Comparison of ENCODE assay signal across 17 cellular contexts in genomic region chr2:46031124-46031523, GRCh38.
DNase-seq lines count a peak whose midpoint lies in the region; ATAC-seq and TF ChIP-seq lines count a peak whose summit lies in the region.
"Had no signal": no experiment of that assay in that cellular context is flagged by ENCODE, and none has a peak within 500 bp of the region (broad histone marks: within the 10 kb centered on the region; RNA-seq: fewer than 3 reads in every experiment).

No MANE protein-coding gene starts in this region.

- H3K4me1 ChIP-seq in left ventricle myocardium inferior: peaks cover 52% of the 10 kb centered on the region
- H3K4me1 ChIP-seq: HAP-1 had no signal

- H3K9me3 Mint-ChIP-seq in activated T-helper 1 cell treated with anti-CD3 and anti-CD28 coated beads, Interleukin-12 subunit alpha, Interleukin-12 subunit beta, Interleukin-2, Interleukin-4 antibody, amounts not matched to agents 30 ng/mL and 10 ng/mL and 1 ng/mL, durations not matched to agents 14 hours and 24 hours and 36 hours: no peaks in the 10 kb centered on the region
- H3K9me3 Mint-ChIP-seq in stimulated activated effector memory CD8-positive, alpha-beta T cell treated with anti-CD3 and anti-CD28 coated beads, Interleukin-12 subunit alpha, Interleukin-12 subunit beta, amount 100 ng/mL, for 72 hours: no peaks in the 10 kb centered on the region
- H3K9me3 Mint-ChIP-seq: CD14-positive monocyte had no signal

- ATAC-seq in Right ventricle myocardium inferior (no peak), left lobe of liver (peak; percentile 69)
- ATAC-seq in stimulated activated effector memory CD8-positive, alpha-beta T cell treated with anti-CD3 and anti-CD28 coated beads, Interleukin-12 subunit alpha, Interleukin-12 subunit beta, amount 100 ng/mL, for 72 hours: no peak

- H3K4me3 ChIP-seq in left ventricle myocardium inferior: no peak overlapping the region
- no peak overlapping the region for H3K4me3 ChIP-seq in MG63
- H3K4me3 ChIP-seq: HAP-1 had no signal

- intact Hi-C loops in left ventricle myocardium inferior (cut with micrococcal nuclease) (no loop called here), Right ventricle myocardium inferior (cut with DNase I) (no loop called here)
- intact Hi-C loops in activated T-helper 1 cell treated with anti-CD3 and anti-CD28 coated beads, Interleukin-12 subunit alpha, Interleukin-12 subunit beta, Interleukin-2, Interleukin-4 antibody, amounts not matched to agents 30 ng/mL and 10 ng/mL and 1 ng/mL, durations not matched to agents 14 hours and 24 hours and 36 hours (cut with micrococcal nuclease): no loop called here

- no peak overlapping the region for H3K4me3 Mint-ChIP-seq in activated T-helper 1 cell treated with anti-CD3 and anti-CD28 coated beads, Interleukin-12 subunit alpha, Interleukin-12 subunit beta, Interleukin-2, Interleukin-4 antibody, amounts not matched to agents 30 ng/mL and 10 ng/mL and 1 ng/mL, durations not matched to agents 14 hours and 24 hours and 36 hours
- H3K4me3 Mint-ChIP-seq in stimulated activated effector memory CD8-positive, alpha-beta T cell treated with anti-CD3 and anti-CD28 coated beads, Interleukin-12 subunit alpha, Interleukin-12 subunit beta, amount 100 ng/mL, for 72 hours: peak overlapping the region; percentile 57
- H3K4me3 Mint-ChIP-seq: CD14-positive monocyte had no signal

- TF ChIP-seq CTCF in left ventricle myocardium inferior (IDR thresholded peaks at IDR 0.05; ENCODE audit: borderline replicate concordance): no peak

- no peaks in the 10 kb centered on the region for H3K27me3 ChIP-seq in left ventricle myocardium inferior (ENCODE audit: low read depth)
- no peaks in the 10 kb centered on the region for H3K27me3 ChIP-seq in MG63

- H3K27ac Mint-ChIP-seq in activated T-helper 1 cell treated with anti-CD3 and anti-CD28 coated beads, Interleukin-12 subunit alpha, Interleukin-12 subunit beta, Interleukin-2, Interleukin-4 antibody, amounts not matched to agents 30 ng/mL and 10 ng/mL and 1 ng/mL, durations not matched to agents 14 hours and 24 hours and 36 hours: peak overlapping the region; percentile 47
- peak overlapping the region; percentile 92 for H3K27ac Mint-ChIP-seq in stimulated activated effector memory CD8-positive, alpha-beta T cell treated with anti-CD3 and anti-CD28 coated beads, Interleukin-12 subunit alpha, Interleukin-12 subunit beta, amount 100 ng/mL, for 72 hours

- no peak for DNase-seq in left ventricle myocardium inferior
- DNase-seq in Right ventricle myocardium inferior (ENCODE audit: missing footprints): no peak
- DNase-seq in activated T-helper 1 cell treated with anti-CD3 and anti-CD28 coated beads, Interleukin-12 subunit alpha, Interleukin-12 subunit beta, Interleukin-2, Interleukin-4 antibody, amounts not matched to agents 30 ng/mL and 10 ng/mL and 1 ng/mL, durations not matched to agents 14 hours and 24 hours and 36 hours (ENCODE audit: low spot score): no peak
- DNase-seq in left lobe of liver (ENCODE audit: low spot score): peak; percentile 64
- no peak for DNase-seq in stimulated activated effector memory CD8-positive, alpha-beta T cell treated with anti-CD3 and anti-CD28 coated beads, Interleukin-12 subunit alpha, Interleukin-12 subunit beta, amount 100 ng/mL, for 72 hours (ENCODE audit: low spot score in 2 of 2)
- DNase-seq in stimulated activated CD4-positive, alpha-beta T cell treated with anti-CD3 and anti-CD28 coated beads, Interleukin-4, amount 100 ng/mL, for 24 hours: no peak
- no peak for DNase-seq in NCI-H1048 (lab: John Stamatoyannopoulos, UW)
- DNase-seq in MG63: no peak
- DNase-seq: ACHN, AML-193, COR-L47, GF-D8, NCI-H1417, NCI-H1930, NCI-H526 treated with DMSO at 0.1 percent for 48 hours had no signal

- H3K36me3 ChIP-seq in left ventricle myocardium inferior (no peaks in the 10 kb centered on the region), MG63 (peaks cover 12% of the 10 kb centered on the region)
- H3K36me3 ChIP-seq: HAP-1 had no signal

- no peaks in the 10 kb centered on the region for H3K36me3 Mint-ChIP-seq in activated T-helper 1 cell treated with anti-CD3 and anti-CD28 coated beads, Interleukin-12 subunit alpha, Interleukin-12 subunit beta, Interleukin-2, Interleukin-4 antibody, amounts not matched to agents 30 ng/mL and 10 ng/mL and 1 ng/mL, durations not matched to agents 14 hours and 24 hours and 36 hours (ENCODE audit: low read depth)
- H3K36me3 Mint-ChIP-seq in stimulated activated effector memory CD8-positive, alpha-beta T cell treated with anti-CD3 and anti-CD28 coated beads, Interleukin-12 subunit alpha, Interleukin-12 subunit beta, amount 100 ng/mL, for 72 hours: peaks cover 15% of the 10 kb centered on the region

- H3K27me3 Mint-ChIP-seq in activated T-helper 1 cell treated with anti-CD3 and anti-CD28 coated beads, Interleukin-12 subunit alpha, Interleukin-12 subunit beta, Interleukin-2, Interleukin-4 antibody, amounts not matched to agents 30 ng/mL and 10 ng/mL and 1 ng/mL, durations not matched to agents 14 hours and 24 hours and 36 hours (ENCODE audit: insufficient read depth): no peaks in the 10 kb centered on the region

- peak overlapping the region; percentile 81 for H3K27ac ChIP-seq in left ventricle myocardium inferior (replicated peaks)

- peaks cover 22% of the 10 kb centered on the region for H3K4me1 Mint-ChIP-seq in activated T-helper 1 cell treated with anti-CD3 and anti-CD28 coated beads, Interleukin-12 subunit alpha, Interleukin-12 subunit beta, Interleukin-2, Interleukin-4 antibody, amounts not matched to agents 30 ng/mL and 10 ng/mL and 1 ng/mL, durations not matched to agents 14 hours and 24 hours and 36 hours (ENCODE audit: low read depth)
- H3K4me1 Mint-ChIP-seq in stimulated activated effector memory CD8-positive, alpha-beta T cell treated with anti-CD3 and anti-CD28 coated beads, Interleukin-12 subunit alpha, Interleukin-12 subunit beta, amount 100 ng/mL, for 72 hours: peaks cover 49% of the 10 kb centered on the region
- H3K4me1 Mint-ChIP-seq: CD14-positive monocyte had no signal

- H3K9me3 ChIP-seq in left ventricle myocardium inferior (replicated peaks): no peaks in the 10 kb centered on the region
- H3K9me3 ChIP-seq in MG63: no peaks in the 10 kb centered on the region
- H3K9me3 ChIP-seq: HAP-1 had no signal
